ENCODE assay signal across 20 cellular contexts in genomic region chr20:33882018-33882417, GRCh38.
DNase-seq lines count a peak whose midpoint lies in the region; ATAC-seq, FAIRE-seq and TF ChIP-seq lines count a peak whose summit lies in the region.
"Had no signal": no experiment of that assay in that cellular context is flagged by ENCODE, and none has a peak within 500 bp of the region (broad histone marks: within the 10 kb centered on the region; RNA-seq: fewer than 3 reads in every experiment).

No MANE protein-coding gene starts in this region.

- no peak for TF ChIP-seq POLR2A in GM12891 (IDR thresholded peaks at IDR 0.05; ENCODE audit: low read depth, low read length)

- no peak overlapping the region for H4K91ac ChIP-seq in neuronal stem cell (ENCODE audit: low read depth, low read length, poor library complexity)

- no peak overlapping the region for H2BK15ac ChIP-seq in neuronal stem cell (ENCODE audit: low read length)

- H3K79me1 ChIP-seq in neuronal stem cell (ENCODE audit: low read depth, low read length) = no peaks in the 10 kb centered on the region

- H3K36me3 ChIP-seq in OCI-LY1 (ENCODE audit: insufficient read depth, low read length) (no peaks in the 10 kb centered on the region), endodermal cell (ENCODE audit: control insufficient read depth, insufficient read depth, low read length) (no peaks in the 10 kb centered on the region), neuronal stem cell (replicated peaks in 1 of 2; ENCODE audit: control insufficient read depth in 2 of 2, insufficient read depth in 2 of 2, low read length in 2 of 2) (no peaks in the 10 kb centered on the region)
- H3K36me3 ChIP-seq: SJCRH30 had no signal

- no peak overlapping the region for H2BK120ac ChIP-seq in neuronal stem cell (ENCODE audit: low read depth, low read length)

- H2AFZ ChIP-seq in OCI-LY1 (ENCODE audit: low read length) = no peak overlapping the region
- peak overlapping the region; percentile 34 for H2AFZ ChIP-seq in neuronal stem cell (ENCODE audit: low read length)
- H2AFZ ChIP-seq: PC-9 had no signal

- peak overlapping the region; percentile 95 for H3K27ac ChIP-seq in OCI-LY1 (ENCODE audit: low read depth, low read length, poor library complexity, severe bottlenecking)
- H3K27ac ChIP-seq in endodermal cell (ENCODE audit: low read depth, low read length) = peak overlapping the region; percentile 68
- H3K27ac ChIP-seq in neuronal stem cell (replicated peaks; ENCODE audit: low read length) = no peak overlapping the region
- H3K27ac ChIP-seq: PC-9, SJCRH30 had no signal

- no peak overlapping the region for H3K27ac Mint-ChIP-seq in endodermal cell
- H3K27ac Mint-ChIP-seq: CD14-positive monocyte had no signal

- H3K14ac ChIP-seq in neuronal stem cell (ENCODE audit: low read length) = no peak overlapping the region

- H3K4me1 ChIP-seq in OCI-LY1 (ENCODE audit: insufficient read depth, low read length, severe bottlenecking) = peaks cover 43% of the 10 kb centered on the region
- peaks cover 5% of the 10 kb centered on the region for H3K4me1 ChIP-seq in endodermal cell (ENCODE audit: control insufficient read depth, insufficient read depth, low read length)
- peaks cover 0 to 2% of the 10 kb centered on the region in 2 donors for H3K4me1 ChIP-seq in neuronal stem cell (ENCODE audit: control insufficient read depth in 2 of 2, insufficient read depth in 1 of 2, low read depth in 1 of 2, low read length in 2 of 2)
- H3K4me1 ChIP-seq: SJCRH30 had no signal

- H3K4me3 Mint-ChIP-seq in endodermal cell = no peak overlapping the region
- H3K4me3 Mint-ChIP-seq: CD14-positive monocyte had no signal

- 83 to 86% methylated on average over 5 to 7 of the region's 7 CpGs for WGBS in endodermal cell (ENCODE audit: insufficient coverage in 1 of 2, insufficient read length in 1 of 2), 2 experiments
- no CpG with 5 or more reads among the region's 7 CpGs for WGBS in neuronal stem cell (ENCODE audit: extremely low coverage in 2 of 2, insufficient read length in 2 of 2, insufficient replicate concordance in 1 of 2), 2 donors

- H3K23ac ChIP-seq in neuronal stem cell (ENCODE audit: low read depth, low read length, poor library complexity) = no peak overlapping the region

- H3K18ac ChIP-seq in neuronal stem cell (ENCODE audit: low read length) = peak overlapping the region; percentile 31

- H2BK5ac ChIP-seq in neuronal stem cell (ENCODE audit: low read length) = peak overlapping the region; percentile 1

- peaks cover 6% of the 10 kb centered on the region for H3K4me1 Mint-ChIP-seq in endodermal cell

- H2AK5ac ChIP-seq in neuronal stem cell (ENCODE audit: low read depth, low read length) = peak overlapping the region; percentile 6

- H3K79me2 ChIP-seq in OCI-LY1 (ENCODE audit: insufficient read depth, low read length) = no peaks in the 10 kb centered on the region

- H4K20me1 ChIP-seq in OCI-LY1 (ENCODE audit: insufficient read depth, low read length) = no peaks in the 10 kb centered on the region

- H3K9me3 Mint-ChIP-seq in endodermal cell = peaks cover 31% of the 10 kb centered on the region

- H3K4me3 ChIP-seq in OCI-LY1 (ENCODE audit: low read depth, low read length, poor library complexity, severe bottlenecking) (no peak overlapping the region), endodermal cell (ENCODE audit: low read length) (no peak overlapping the region), neuronal stem cell (ENCODE audit: low read length in 2 of 2) (no peak overlapping the region)
- H3K4me3 ChIP-seq: PC-9, SJCRH30 had no signal

- no peak for ATAC-seq in HG02852 (IDR thresholded peaks at IDR 0.05; ENCODE audit: unreplicated experiment)

- H3K9me3 ChIP-seq in OCI-LY1 (ENCODE audit: low read length) = 0 out of 2 replicates have a peak, but pooled peaks cover 3% of the 10 kb centered on the region
- peaks cover 8% of the 10 kb centered on the region for H3K9me3 ChIP-seq in endodermal cell (ENCODE audit: control insufficient read depth, low read length)
- no peaks in the 10 kb centered on the region for H3K9me3 ChIP-seq in neuronal stem cell (replicated peaks in 1 of 2; ENCODE audit: control insufficient read depth in 2 of 2, insufficient read depth in 1 of 2, low read depth in 1 of 2, low read length in 2 of 2)

- TF ChIP-seq CTCF in OCI-LY1 (IDR thresholded peaks at IDR 0.05; ENCODE audit: low read length) (no peak), endodermal cell (conservative IDR thresholded peaks at IDR 0.05) (no peak)

- H3K27me3 Mint-ChIP-seq in endodermal cell (ENCODE audit: insufficient read depth) = peaks cover 2% of the 10 kb centered on the region

- no peak overlapping the region for H3K4ac ChIP-seq in neuronal stem cell (ENCODE audit: low read length)

- no peaks in the 10 kb centered on the region for H3K9me2 ChIP-seq in OCI-LY1 (ENCODE audit: low read depth, low read length)

- no peak overlapping the region for H2BK12ac ChIP-seq in neuronal stem cell (ENCODE audit: low read length)

- DNase-seq in GM12891 (ENCODE audit: insufficient read length, low spot score) (no peak), endodermal cell (no peak), neuronal stem cell (ENCODE audit: low spot score) (no peak), NCI-H1436 (lab: John Stamatoyannopoulos, UW) (no peak), NCI-H2081 treated with DMSO at 0.1 percent for 48 hours (lab: John Stamatoyannopoulos, UW) (no peak)
- no peak for DNase-seq in central memory CD4-positive, alpha-beta T cell
- DNase-seq: DMS79 treated with DMSO at 0.1 percent for 48 hours, GOT3, NCI-H1048, NCI-H1436 treated with DMSO at 0.1 percent for 48 hours, NCI-H2029, NCI-H510A, NCI-H748 treated with DMSO at 0.1 percent for 48 hours, PC-9, SJCRH30, T-helper 2 cell had no signal

- FAIRE-seq in GM12891 (lab: Jason Lieb, UNC) = peak; percentile 40
- FAIRE-seq: G401.6 had no signal

- H3K4me2 ChIP-seq in OCI-LY1 (ENCODE audit: low read length) (peak overlapping the region; percentile 24; the same call in 1 of the 2 replicates), neuronal stem cell (ENCODE audit: insufficient read depth, low read length, poor library complexity, severe bottlenecking) (no peak overlapping the region)
- H3K4me2 ChIP-seq: PC-9 had no signal

- H3F3A ChIP-seq in OCI-LY1 (ENCODE audit: insufficient read depth, low read length) = no peaks in the 10 kb centered on the region

- H4K8ac ChIP-seq in neuronal stem cell (ENCODE audit: low read depth, low read length) = peak overlapping the region; percentile 53

- H3K36me3 Mint-ChIP-seq in endodermal cell (ENCODE audit: low read depth) = no peaks in the 10 kb centered on the region
- H3K36me3 Mint-ChIP-seq: CD14-positive monocyte had no signal

- peak overlapping the region; percentile 53 for H3K9ac ChIP-seq in OCI-LY1 (ENCODE audit: low read length)
- no peak overlapping the region for H3K9ac ChIP-seq in endodermal cell (ENCODE audit: extremely low read depth, low read length, poor library complexity, severe bottlenecking)
- H3K9ac ChIP-seq in neuronal stem cell (ENCODE audit: low read depth, low read length, poor library complexity) = peak overlapping the region; percentile 39

- H3K27me3 ChIP-seq in OCI-LY1 (ENCODE audit: insufficient read depth, low read length) (no peaks in the 10 kb centered on the region), endodermal cell (ENCODE audit: control insufficient read depth, insufficient read depth, low read length, poor library complexity, severe bottlenecking) (no peaks in the 10 kb centered on the region), neuronal stem cell (ENCODE audit: control insufficient read depth in 3 of 3, insufficient read depth in 3 of 3, low read depth in 1 of 3, low read length in 3 of 3) (peaks cover 0 to 6% (median 0%) of the 10 kb centered on the region in 3 experiments)
- H3K27me3 ChIP-seq: SJCRH30 had no signal

TF ChIP-seq in GM12891, 5 proteins besides CTCF, POLR2A, EP300 and RAD21:
- TF ChIP-seq PAX5 (IDR thresholded peaks at IDR 0.05; ENCODE audit: insufficient read depth, low read length, severe bottlenecking) = no peak
- TF ChIP-seq POLR2AphosphoS5 (IDR thresholded peaks at IDR 0.05; ENCODE audit: low read depth, low read length) = no peak
- TF ChIP-seq SPI1 (IDR thresholded peaks at IDR 0.05; ENCODE audit: low read depth, low read length) = no peak
- TF ChIP-seq POU2F2 (IDR thresholded peaks at IDR 0.05; ENCODE audit: low read depth, low read length) = no peak
- TF ChIP-seq TAF1 (IDR thresholded peaks at IDR 0.05; ENCODE audit: low read depth, low read length) = no peak
TF ChIP-seq in GM12891: peak in this region for 0.
